Comparison of ENCODE assay signal across 10 cellular contexts in the genomic region with DNA sequence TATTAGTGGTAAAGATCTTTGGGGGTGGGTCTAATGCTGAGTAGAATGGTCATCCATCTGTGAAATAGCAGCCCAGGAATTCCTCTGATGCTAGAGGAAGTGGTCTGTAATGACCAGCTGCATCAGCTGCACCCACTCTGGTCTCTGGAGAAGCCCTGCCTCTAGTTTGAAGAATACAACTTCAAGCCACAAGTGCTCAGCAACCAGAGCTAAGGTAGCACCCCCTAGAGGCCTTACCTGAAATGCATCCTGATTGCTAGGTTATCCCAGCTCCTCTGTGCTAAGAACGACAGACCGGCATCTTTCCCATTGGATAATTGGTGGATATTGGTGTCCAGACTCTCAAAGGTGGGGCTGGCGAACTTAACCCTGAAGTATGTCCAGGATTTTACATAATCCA. TPM values are rescaled to one million over a fixed set of nuclear protein-coding genes. Genes with fewer than 3 reads are reported as not detected.
A peak's percentile ranks its signal among the peaks of the same experiment; 100 is the strongest.
DNase-seq lines count a peak whose midpoint lies in the region; ATAC-seq and TF ChIP-seq lines count a peak whose summit lies in the region.
"Had no signal": no experiment of that assay in that cellular context is flagged by ENCODE, and none has a peak within 500 bp of the region (broad histone marks: within the 10 kb centered on the region; RNA-seq: fewer than 3 reads in every experiment).

No MANE protein-coding gene starts in this region.

- peaks cover 31% of the 10 kb centered on the region for H3K4me1 ChIP-seq in RWPE2 (ENCODE audit: insufficient read depth, poor library complexity, severe bottlenecking)
- H3K4me1 ChIP-seq: psoas muscle, uterus had no signal

- peaks cover 3% of the 10 kb centered on the region for H3K9me3 Mint-ChIP-seq in activated T-cell treated with anti-CD3 and anti-CD28 coated beads, Interleukin-2, amount 50 U/mL, for 4 hours

- H3K27me3 Mint-ChIP-seq in activated T-cell treated with anti-CD3 and anti-CD28 coated beads, Interleukin-2, amount 50 U/mL, for 4 hours (ENCODE audit: low read depth), result peaks cover 13% of the 10 kb centered on the region

- no peaks in the 10 kb centered on the region for H3K36me3 Mint-ChIP-seq in activated T-cell treated with anti-CD3 and anti-CD28 coated beads, Interleukin-2, amount 50 U/mL, for 4 hours (ENCODE audit: insufficient read depth)

- H3K4me3 Mint-ChIP-seq in activated T-cell treated with anti-CD3 and anti-CD28 coated beads, Interleukin-2, amount 50 U/mL, for 4 hours, result no peak overlapping the region

- no peak for ATAC-seq in RWPE2 (ENCODE audit: low read depth)
- ATAC-seq in activated T-cell treated with anti-CD3 and anti-CD28 coated beads, Interleukin-2, amount 50 U/mL, for 4 hours, result no peak
- ATAC-seq in GM19467 (IDR thresholded peaks at IDR 0.05; ENCODE audit: unreplicated experiment), result no peak
- ATAC-seq: psoas muscle had no signal

- TF ChIP-seq CTCF in RWPE2 (IDR thresholded peaks at IDR 0.05; ENCODE audit: poor library complexity, severe bottlenecking), result peak; percentile 9

- no peaks in the 10 kb centered on the region for H3K27me3 ChIP-seq in RWPE2 (ENCODE audit: insufficient read depth, poor library complexity, severe bottlenecking)
- H3K27me3 ChIP-seq: uterus had no signal

- H3K4me3 ChIP-seq in RWPE2 (ENCODE audit: severe bottlenecking), result no peak overlapping the region
- H3K4me3 ChIP-seq: psoas muscle, uterus had no signal

- peaks cover 6% of the 10 kb centered on the region for H3K4me1 Mint-ChIP-seq in activated T-cell treated with anti-CD3 and anti-CD28 coated beads, Interleukin-2, amount 50 U/mL, for 4 hours (ENCODE audit: low read depth)

- no peak overlapping the region for H3K27ac ChIP-seq in RWPE2 (ENCODE audit: poor library complexity, severe bottlenecking)
- H3K27ac ChIP-seq: psoas muscle, uterus had no signal

- no peaks in the 10 kb centered on the region for H3K36me3 ChIP-seq in RWPE2 (ENCODE audit: low read depth)
- H3K36me3 ChIP-seq: uterus had no signal

- H3K9me3 ChIP-seq in RWPE2 (ENCODE audit: severe bottlenecking), result peaks cover 4% of the 10 kb centered on the region
- H3K9me3 ChIP-seq: psoas muscle, uterus had no signal

- DNase-seq in stimulated activated CD4-positive, alpha-beta T cell treated with anti-CD3 and anti-CD28 coated beads, Interleukin-15, amount 100 ng/mL, for 24 hours, result peak; percentile 35
- DNase-seq in stimulated activated CD4-positive, alpha-beta T cell treated with anti-CD3 and anti-CD28 coated beads, Interleukin-4, amount 100 ng/mL, for 1 hour, result no peak
- no peak for DNase-seq in RWPE2 (ENCODE audit: low spot score)
- DNase-seq in germinal center (ENCODE audit: low spot score), result peak; percentile 47
- DNase-seq in activated CD4-positive, CD25-positive, alpha-beta regulatory T cell (lab: John Stamatoyannopoulos, UW), result no peak
- DNase-seq in DMS153 (lab: John Stamatoyannopoulos, UW), result no peak
- DNase-seq in activated T-cell treated with anti-CD3 and anti-CD28 coated beads, Interleukin-2, amount 50 U/mL, for 4 hours, result no peak
- DNase-seq: psoas muscle, uterus had no signal

RNA-seq across cellular contexts. Expression of gene DNAH8, which starts 58.2 kb away (rescaled TPM):
- under 1 TPM; 0.11 to 0.22 (median 0.13) TPM for total RNA-seq in activated T-cell treated with anti-CD3 and anti-CD28 coated beads, Interleukin-2, amount 50 U/mL, for 4 hours

Comparison
In these comparisons a context has a peak if more than half of its experiments do, and no peak if none do; other contexts are left out.
1. DNase-seq: peak in stimulated activated CD4-positive, alpha-beta T cell treated with anti-CD3 and anti-CD28 coated beads, Interleukin-15, amount 100 ng/mL, for 24 hours (single experiment) and germinal center (single experiment); none in stimulated activated CD4-positive, alpha-beta T cell treated with anti-CD3 and anti-CD28 coated beads, Interleukin-4, amount 100 ng/mL, for 1 hour (single experiment), RWPE2 (single experiment), activated CD4-positive, CD25-positive, alpha-beta regulatory T cell (0 of 4), DMS153 (single experiment) and activated T-cell treated with anti-CD3 and anti-CD28 coated beads, Interleukin-2, amount 50 U/mL, for 4 hours (single experiment).